ENCODE assay signal across 22 cellular contexts in the genomic region with DNA sequence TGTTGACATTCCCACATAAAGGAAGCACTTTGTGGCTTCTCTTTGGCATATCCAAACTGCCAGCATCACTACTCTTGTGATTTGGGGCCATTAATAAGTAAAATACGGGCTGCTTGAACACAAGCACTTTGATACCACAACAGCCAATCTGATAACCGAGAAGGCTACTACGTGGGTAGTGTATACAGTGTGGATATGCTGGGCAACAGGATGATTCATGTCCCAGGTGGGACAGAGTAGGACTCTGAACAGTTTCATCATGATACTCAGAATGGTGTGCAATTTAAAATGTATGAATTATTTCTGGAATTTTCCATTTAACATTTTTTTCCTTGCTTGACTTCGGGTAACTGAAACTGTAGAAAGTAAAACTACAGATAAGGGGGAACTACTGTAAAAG.
A peak's percentile ranks its signal among the peaks of the same experiment; 100 is the strongest.
DNase-seq lines count a peak whose midpoint lies in the region; ATAC-seq, FAIRE-seq and TF ChIP-seq lines count a peak whose summit lies in the region.
"Had no signal": no experiment of that assay in that cellular context is flagged by ENCODE, and none has a peak within 500 bp of the region (broad histone marks: within the 10 kb centered on the region; RNA-seq: fewer than 3 reads in every experiment).

No MANE protein-coding gene starts in this region.

- no peak overlapping the region for H3K27ac ChIP-seq in mammary epithelial cell (ENCODE audit: insufficient read depth, low read depth, low read length)
- H3K27ac ChIP-seq: 22Rv1; A549; BLaER1 treated with 17β-estradiol and CSF1 and Interleukin-3, amounts not matched to agents 10 nM and 100 nM; C4-2B had no signal

- FAIRE-seq in urothelium cell line (lab: Jason Lieb, UNC), result peak; percentile 90
- FAIRE-seq: A549, D721Med, GM12891 had no signal

- no peak overlapping the region for H2AFZ ChIP-seq in mammary epithelial cell (ENCODE audit: low read depth, low read length)

- in situ Hi-C loops in mammary epithelial cell (cut with MboI; ENCODE audit: low sequenced_read_pairs in 2 of 2), result no loop called here

- H3K4me3 ChIP-seq in mammary epithelial cell (replicated peaks in 1 of 3; ENCODE audit: insufficient read depth in 1 of 3, low read depth in 2 of 3, low read length in 3 of 3) (no peak overlapping the region), fibroblast of mammary gland (ENCODE audit: control insufficient read depth, low read depth, low read length) (no peak overlapping the region)
- H3K4me3 ChIP-seq: A549; BLaER1 treated with 17β-estradiol and CSF1 and Interleukin-3, amounts not matched to agents 10 nM and 100 nM had no signal

- no peaks in the 10 kb centered on the region for H3K9me3 Mint-ChIP-seq in MCF 10A (ENCODE audit: unreplicated experiment)
- no peaks in the 10 kb centered on the region for H3K9me3 Mint-ChIP-seq in activated CD4-positive, alpha-beta T cell treated with anti-CD3 and anti-CD28 coated beads, Interleukin-2, amount 10 ng/mL, durations not matched to agents 7 days and 5 days
- H3K9me3 Mint-ChIP-seq: CD8-positive, alpha-beta T cell had no signal

- no peak for ATAC-seq in GM18511 (IDR thresholded peaks at IDR 0.05; ENCODE audit: unreplicated experiment)
- ATAC-seq: A549; CD8-positive, alpha-beta T cell had no signal

- DNase-seq in mammary epithelial cell, result peak; percentile 26
- DNase-seq in MCF 10A (ENCODE audit: unreplicated experiment), result no peak
- DNase-seq in amniotic epithelial cell (ENCODE audit: low read depth), result peak; percentile 29
- DNase-seq in fibroblast of mammary gland (ENCODE audit: low read depth), result peak; percentile 16
- no peak for DNase-seq in urothelium cell line (ENCODE audit: low spot score)
- no peak for DNase-seq in activated CD4-positive, alpha-beta T cell treated with anti-CD3 and anti-CD28 coated beads, Interleukin-2, amount 10 ng/mL, durations not matched to agents 7 days and 5 days
- no peak for DNase-seq in NCI-H510A (lab: John Stamatoyannopoulos, UW)
- DNase-seq: AML-193; Caco-2; Calu3; CD4-positive, alpha-beta T cell; CD8-positive, alpha-beta T cell; DMS79 treated with DMSO at 0.1 percent for 48 hours; GF-D8 had no signal

- no peaks in the 10 kb centered on the region for H3K27me3 ChIP-seq in mammary epithelial cell (ENCODE audit: insufficient read depth, low read length)
- H3K27me3 ChIP-seq: BLaER1 treated with 17β-estradiol and CSF1 and Interleukin-3, amounts not matched to agents 10 nM and 100 nM had no signal

- no peaks in the 10 kb centered on the region for H4K20me1 ChIP-seq in mammary epithelial cell (ENCODE audit: insufficient read depth, low read length)
- H4K20me1 ChIP-seq: BLaER1 treated with 17β-estradiol and CSF1 and Interleukin-3, amounts not matched to agents 10 nM and 100 nM had no signal

- H3K4me1 Mint-ChIP-seq in MCF 10A (ENCODE audit: insufficient read depth, unreplicated experiment), result peaks cover 7% of the 10 kb centered on the region
- no peaks in the 10 kb centered on the region for H3K4me1 Mint-ChIP-seq in activated CD4-positive, alpha-beta T cell treated with anti-CD3 and anti-CD28 coated beads, Interleukin-2, amount 10 ng/mL, durations not matched to agents 7 days and 5 days
- H3K4me1 Mint-ChIP-seq: B cell had no signal

- no peaks in the 10 kb centered on the region for H3K36me3 ChIP-seq in mammary epithelial cell (ENCODE audit: insufficient read depth, low read length)
- H3K36me3 ChIP-seq: BLaER1 treated with 17β-estradiol and CSF1 and Interleukin-3, amounts not matched to agents 10 nM and 100 nM had no signal

- H3K4me3 Mint-ChIP-seq in MCF 10A (ENCODE audit: unreplicated experiment), result no peak overlapping the region
- no peak overlapping the region for H3K4me3 Mint-ChIP-seq in activated CD4-positive, alpha-beta T cell treated with anti-CD3 and anti-CD28 coated beads, Interleukin-2, amount 10 ng/mL, durations not matched to agents 7 days and 5 days
- H3K4me3 Mint-ChIP-seq: B cell; CD4-positive, alpha-beta T cell; CD8-positive, alpha-beta T cell had no signal

- no peaks in the 10 kb centered on the region for H3K36me3 Mint-ChIP-seq in MCF 10A (ENCODE audit: insufficient read depth, unreplicated experiment)
- H3K36me3 Mint-ChIP-seq in activated CD4-positive, alpha-beta T cell treated with anti-CD3 and anti-CD28 coated beads, Interleukin-2, amount 10 ng/mL, durations not matched to agents 7 days and 5 days (ENCODE audit: low read depth), result no peaks in the 10 kb centered on the region
- H3K36me3 Mint-ChIP-seq: CD8-positive, alpha-beta T cell had no signal

- CTCF ChIA-PET in mammary epithelial cell (lab: Charles Lee; ENCODE audit: low non-redundant PET), result no interaction called here
- CTCF ChIA-PET in MCF 10A (lab: Yijun Ruan, JAX), result no interaction called here
- CTCF ChIA-PET in activated CD4-positive, alpha-beta T cell treated with anti-CD3 and anti-CD28 coated beads, Interleukin-2, amount 10 ng/mL, durations not matched to agents 7 days and 5 days (lab: Charles Lee), result no interaction called here

- H3K4me2 ChIP-seq in mammary epithelial cell (ENCODE audit: insufficient read depth, low read depth, low read length), result no peak overlapping the region
- H3K4me2 ChIP-seq: A549; BLaER1 treated with 17β-estradiol and CSF1 and Interleukin-3, amounts not matched to agents 10 nM and 100 nM had no signal

- H3K27me3 Mint-ChIP-seq in MCF 10A (ENCODE audit: insufficient read depth, unreplicated experiment), result no peaks in the 10 kb centered on the region
- peaks cover 3% of the 10 kb centered on the region for H3K27me3 Mint-ChIP-seq in activated CD4-positive, alpha-beta T cell treated with anti-CD3 and anti-CD28 coated beads, Interleukin-2, amount 10 ng/mL, durations not matched to agents 7 days and 5 days
- H3K27me3 Mint-ChIP-seq: B cell; CD4-positive, alpha-beta T cell had no signal

- no peaks in the 10 kb centered on the region for H3K4me1 ChIP-seq in mammary epithelial cell (ENCODE audit: insufficient read depth, low read length)
- H3K4me1 ChIP-seq: A549; BLaER1 treated with 17β-estradiol and CSF1 and Interleukin-3, amounts not matched to agents 10 nM and 100 nM; Caco-2 had no signal

- BruUV-seq in mammary epithelial cell (replicated peaks; lab: Mats Ljungman, UMichigan) (no TSS peak), MCF 10A (replicated peaks; lab: Mats Ljungman, UMichigan) (no TSS peak)

- H3K9ac ChIP-seq in mammary epithelial cell (ENCODE audit: insufficient read depth, low read length), result no peak overlapping the region
- H3K9ac ChIP-seq: BLaER1 treated with 17β-estradiol and CSF1 and Interleukin-3, amounts not matched to agents 10 nM and 100 nM had no signal

- WGBS in mammary epithelial cell (ENCODE audit: low coverage, missing lambda C conversion rate), result 80% methylated on average over 4 of the region's 4 CpGs

- dilution Hi-C loops in mammary epithelial cell (cut with HindIII; ENCODE audit: low sequenced_read_pairs), result no loop called here

- H3K9me3 ChIP-seq in mammary epithelial cell (replicated peaks; ENCODE audit: insufficient read depth, low read length), result no peaks in the 10 kb centered on the region
- H3K9me3 ChIP-seq: A549; BLaER1 treated with 17β-estradiol and CSF1 and Interleukin-3, amounts not matched to agents 10 nM and 100 nM; Caco-2 had no signal

- TF ChIP-seq CTCF in mammary epithelial cell (conservative IDR thresholded peaks at IDR 0.05 in 1 of 2, IDR thresholded peaks at IDR 0.05 in 1 of 2; ENCODE audit: extremely low read depth in 1 of 2, insufficient read depth in 1 of 2, low read depth in 1 of 2, low read length in 2 of 2) (no peak), MCF 10A (IDR thresholded peaks at IDR 0.05; ENCODE audit: unreplicated experiment) (no peak), fibroblast of mammary gland (conservative IDR thresholded peaks at IDR 0.05; ENCODE audit: control insufficient read depth, insufficient read depth, low read depth, low read length) (no peak)

- no peak overlapping the region for H3K27ac Mint-ChIP-seq in MCF 10A (ENCODE audit: low read depth, unreplicated experiment)
- H3K27ac Mint-ChIP-seq in activated CD4-positive, alpha-beta T cell treated with anti-CD3 and anti-CD28 coated beads, Interleukin-2, amount 10 ng/mL, durations not matched to agents 7 days and 5 days, result no peak overlapping the region
- H3K27ac Mint-ChIP-seq: B cell; CD4-positive, alpha-beta T cell; CD8-positive, alpha-beta T cell had no signal

- H3K79me2 ChIP-seq in mammary epithelial cell (ENCODE audit: insufficient read depth, low read length), result no peaks in the 10 kb centered on the region

- POLR2A ChIA-PET in MCF 10A (lab: Yijun Ruan, JAX), result no interaction called here
- POLR2A ChIA-PET in activated CD4-positive, alpha-beta T cell treated with anti-CD3 and anti-CD28 coated beads, Interleukin-2, amount 10 ng/mL, durations not matched to agents 7 days and 5 days (lab: Charles Lee), result no interaction called here

- intact Hi-C loops in mammary epithelial cell (cut with micrococcal nuclease) (no loop called here), MCF 10A (cut with micrococcal nuclease) (no loop called here)

Comparison
In these comparisons a context has a peak if more than half of its experiments do, and no peak if none do; other contexts are left out.
1. DNase-seq: peak in mammary epithelial cell (single experiment), amniotic epithelial cell (single experiment) and fibroblast of mammary gland (single experiment); none in MCF 10A (single experiment), urothelium cell line (single experiment), activated CD4-positive, alpha-beta T cell treated with anti-CD3 and anti-CD28 coated beads, Interleukin-2, amount 10 ng/mL, durations not matched to agents 7 days and 5 days (single experiment) and NCI-H510A (single experiment).